In the genomic region with DNA sequence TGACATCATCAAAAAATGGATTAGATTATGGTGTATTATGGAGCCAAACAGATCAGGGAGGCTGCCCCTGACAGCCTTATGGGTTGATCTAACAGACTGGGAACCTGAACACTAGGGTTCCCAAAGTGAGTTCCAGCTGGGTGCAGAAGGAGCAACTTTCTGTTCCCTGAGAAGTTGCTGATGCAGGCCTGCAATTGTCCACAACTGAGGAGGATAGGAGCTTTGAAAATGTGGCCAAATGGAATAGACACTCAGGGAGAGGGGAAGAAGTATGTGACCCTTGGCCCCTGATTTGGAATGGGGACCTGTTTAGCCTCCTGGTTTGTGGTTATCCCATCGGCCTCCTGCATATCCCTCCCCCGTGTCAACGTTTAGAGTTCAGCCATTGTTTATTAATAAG, we compare ENCODE assay signal across 34 cellular contexts.
"Had no signal": no experiment of that assay in that cellular context is flagged by ENCODE, and none has a peak within 500 bp of the region (broad histone marks: within the 10 kb centered on the region; RNA-seq: fewer than 3 reads in every experiment).

No MANE protein-coding gene starts in this region.

- DNase-seq: Karpas-422, Kasumi-1, MG63, MM.1S, MV-4-11, NCI-H1048, NCI-H1092, NCI-H1092 treated with DMSO at 0.1 percent for 48 hours, NCI-H1105, NCI-H1105 treated with DMSO at 0.1 percent for 48 hours, NCI-H1417, NCI-H1417 treated with DMSO at 0.1 percent for 48 hours, NCI-H1436, NCI-H1436 treated with DMSO at 0.1 percent for 48 hours, NCI-H146, NCI-H1694, NCI-H1694 treated with DMSO at 0.1 percent for 48 hours, NCI-H187, NCI-H187 treated with DMSO at 0.1 percent for 48 hours, NCI-H1930, NCI-H2029, NCI-H2029 treated with DMSO at 0.1 percent for 48 hours, NCI-H2081, NCI-H2081 treated with DMSO at 0.1 percent for 48 hours, NCI-H2107, NCI-H2171, NCI-H2171 treated with DMSO at 0.1 percent for 48 hours, NCI-H2227 treated with DMSO at 0.1 percent for 48 hours, NCI-H226, NCI-H345, NCI-H446, NCI-H446 treated with DMSO at 0.1 percent for 48 hours, NCI-H510A, NCI-H510A treated with DMSO at 0.1 percent for 48 hours had no signal

- H3K9me3 ChIP-seq: MG63 had no signal

- H3K27me3 ChIP-seq: MG63 had no signal

- H3K4me3 ChIP-seq: MG63 had no signal

- H3K36me3 ChIP-seq: MG63 had no signal
